21 cellular contexts compared by ENCODE assay signal in the genomic region with DNA sequence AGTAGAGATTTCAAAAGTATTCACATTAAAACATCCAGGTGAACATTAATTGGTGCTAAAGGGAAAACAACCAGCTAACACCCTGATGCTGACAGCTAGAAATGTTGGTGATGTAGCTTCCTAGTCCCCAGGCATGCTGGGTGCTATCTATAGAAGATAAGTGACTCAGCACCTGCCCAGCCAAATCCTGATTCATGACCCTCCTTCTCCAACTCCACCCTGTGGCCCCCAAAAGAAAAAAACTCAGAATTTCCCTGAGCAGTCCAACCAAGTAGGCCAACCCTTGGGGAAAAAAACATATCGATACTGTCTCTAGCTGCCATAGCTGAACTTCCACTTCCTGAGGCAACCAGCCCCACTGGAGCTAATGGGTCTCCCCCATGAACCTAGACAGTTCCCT.
A peak's percentile ranks its signal among the peaks of the same experiment; 100 is the strongest.
DNase-seq lines count a peak whose midpoint lies in the region; ATAC-seq and TF ChIP-seq lines count a peak whose summit lies in the region.
"Had no signal": no experiment of that assay in that cellular context is flagged by ENCODE, and none has a peak within 500 bp of the region (broad histone marks: within the 10 kb centered on the region; RNA-seq: fewer than 3 reads in every experiment).

No MANE protein-coding gene starts in this region.

- no peak overlapping the region for H2BK15ac ChIP-seq in mesendoderm (replicated peaks; ENCODE audit: low read depth)

- H3K4ac ChIP-seq in mesendoderm (ENCODE audit: low read depth, low read length) = no peak overlapping the region

- peak; percentile 12 for DNase-seq in Daoy (ENCODE audit: low read depth)
- DNase-seq in RKO (ENCODE audit: low spot score) = peak; percentile 16
- peak; percentile 75 for DNase-seq in esophagus muscularis mucosa (ENCODE audit: extremely low spot score)
- peak; percentile 32 for DNase-seq in mesendoderm
- DNase-seq in NK-92 treated with Interleukin-12 subunit alpha and Interleukin-12 subunit beta, amount 100 ng/mL, for 24 hours (lab: John Stamatoyannopoulos, UW) = no peak
- no peak for DNase-seq in activated CD4-positive, alpha-beta T cell treated with anti-CD3 and anti-CD28 coated beads for 1 hour
- DNase-seq: 8988T, Calu3, DND-41, HCEC 1CT, Kasumi-1, MV-4-11, NCI-H1105, NCI-H1436 treated with DMSO at 0.1 percent for 48 hours, NCI-H2029, NCI-H526 treated with DMSO at 0.1 percent for 48 hours, SHP77 treated with DMSO at 0.1 percent for 48 hours had no signal

- H3K9ac ChIP-seq in mesendoderm (ENCODE audit: low read length) = no peak overlapping the region

- H3K4me1 ChIP-seq in esophagus muscularis mucosa (peaks cover 0 to 13% (median 11%) of the 10 kb centered on the region in 4 donors), mesendoderm (ENCODE audit: control insufficient read depth, low read depth, low read length) (no peaks in the 10 kb centered on the region)

- H3K4me3 ChIP-seq in esophagus muscularis mucosa (no peak overlapping the region), mesendoderm (ENCODE audit: low read length) (no peak overlapping the region)

- no peaks in the 10 kb centered on the region for H3K9me3 ChIP-seq in esophagus muscularis mucosa

- no peak for TF ChIP-seq CTCF in esophagus muscularis mucosa (IDR thresholded peaks at IDR 0.05)

- H3K56ac ChIP-seq in mesendoderm (ENCODE audit: low read length) = no peak overlapping the region

- H2BK120ac ChIP-seq in mesendoderm (ENCODE audit: low read depth, low read length) = no peak overlapping the region

- no peak overlapping the region for H4K5ac ChIP-seq in mesendoderm (ENCODE audit: low read length)

- H2BK5ac ChIP-seq in mesendoderm (ENCODE audit: low read length) = no peak overlapping the region

- no peaks in the 10 kb centered on the region for H3K79me2 ChIP-seq in mesendoderm (ENCODE audit: control insufficient read depth, insufficient read depth, low read length)

- no peaks in the 10 kb centered on the region for H3K27me3 ChIP-seq in esophagus muscularis mucosa
- H3K27me3 ChIP-seq in mesendoderm (ENCODE audit: insufficient read depth, low read length, poor library complexity) = no peaks in the 10 kb centered on the region

- H3K23ac ChIP-seq in mesendoderm (ENCODE audit: low read length) = no peak overlapping the region

- 89% methylated on average over 1 of the region's 1 CpG for WGBS in esophagus muscularis mucosa
- no CpG with 5 or more reads among the region's 1 CpG for WGBS in mesendoderm (ENCODE audit: extremely low coverage, insufficient coverage, low lambda C conversion rate)

- H3K36me3 ChIP-seq in esophagus muscularis mucosa (no peaks in the 10 kb centered on the region), mesendoderm (ENCODE audit: control insufficient read depth, insufficient read depth, low read length) (no peaks in the 10 kb centered on the region)

- no peaks in the 10 kb centered on the region for H3K79me1 ChIP-seq in mesendoderm (ENCODE audit: low read length)

- no peak for TF ChIP-seq EP300 in esophagus muscularis mucosa (IDR thresholded peaks at IDR 0.05)

- ATAC-seq in HG02938 (IDR thresholded peaks at IDR 0.05; ENCODE audit: unreplicated experiment) = no peak
- no peak for ATAC-seq in GM21529 (IDR thresholded peaks at IDR 0.05; ENCODE audit: unreplicated experiment)
- ATAC-seq: Panc1 had no signal

- H4K8ac ChIP-seq in mesendoderm (ENCODE audit: low read depth, low read length) = no peak overlapping the region

- no peak overlapping the region for H3K18ac ChIP-seq in mesendoderm (ENCODE audit: low read length)

- no peak overlapping the region for H3K27ac ChIP-seq in esophagus muscularis mucosa (replicated peaks in 1 of 4)
- no peak overlapping the region for H3K27ac ChIP-seq in mesendoderm (ENCODE audit: low read depth, low read length)
- H3K27ac ChIP-seq: HL-60 had no signal

- no peak for TF ChIP-seq POLR2A in esophagus muscularis mucosa (IDR thresholded peaks at IDR 0.05; ENCODE audit: low read depth)

- no peak overlapping the region for H3K4me2 ChIP-seq in mesendoderm (ENCODE audit: low read length)

- H2AK5ac ChIP-seq in mesendoderm (ENCODE audit: low read length) = no peak overlapping the region

- intact Hi-C loops in esophagus muscularis mucosa (cut with DNase I) = no loop called here

Comparison
In these comparisons a context has a peak if more than half of its experiments do, and no peak if none do; other contexts are left out.
1. DNase-seq: peak in Daoy (single experiment), RKO (single experiment), esophagus muscularis mucosa (single experiment) and mesendoderm (single experiment); none in NK-92 treated with Interleukin-12 subunit alpha and Interleukin-12 subunit beta, amount 100 ng/mL, for 24 hours (single experiment) and activated CD4-positive, alpha-beta T cell treated with anti-CD3 and anti-CD28 coated beads for 1 hour (single experiment).